In the genomic region with DNA sequence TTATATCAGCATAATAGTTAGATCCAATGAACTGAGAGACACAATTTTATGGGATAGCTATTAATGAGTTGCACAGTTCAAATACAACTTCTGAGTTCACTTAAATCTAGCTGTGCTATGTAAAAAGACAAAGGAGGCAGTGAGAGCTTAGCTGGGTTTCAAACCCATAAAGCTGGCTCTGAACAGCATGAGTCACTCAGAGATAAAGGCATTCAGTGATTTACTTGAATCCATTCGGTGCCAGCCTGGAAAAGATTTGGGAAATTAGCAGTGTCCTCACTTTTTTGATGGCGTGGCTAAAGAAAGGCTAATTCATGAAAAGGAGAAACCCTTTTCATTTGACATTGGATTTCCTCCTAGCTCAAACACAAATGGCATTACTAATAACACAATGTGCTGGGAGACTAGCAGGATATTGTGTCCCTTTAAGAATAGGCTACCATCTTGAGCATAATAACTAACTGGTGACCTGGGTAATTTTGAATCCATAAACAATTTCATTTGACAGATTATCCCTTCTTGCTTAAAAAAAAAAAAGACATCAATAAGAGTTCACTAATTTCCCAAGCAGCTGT, we compare ENCODE assay signal across 20 cellular contexts.
DNase-seq lines count a peak whose midpoint lies in the region; ATAC-seq, FAIRE-seq and TF ChIP-seq lines count a peak whose summit lies in the region.
"Had no signal": no experiment of that assay in that cellular context is flagged by ENCODE, and none has a peak within 500 bp of the region (broad histone marks: within the 10 kb centered on the region; RNA-seq: fewer than 3 reads in every experiment).

No MANE protein-coding gene starts in this region.

- POLR2A ChIA-PET in endothelial cell of umbilical vein (lab: Charles Lee), result interaction anchor here (0.6 to 1.7 kb wide), 4 partner anchors 12 to 121 kb away, joined by 3 to 5 read pairs (median 3); no protein-coding TSS in a partner anchor
- POLR2A ChIA-PET in naive thymus-derived CD4-positive, alpha-beta T cell (lab: Charles Lee), result no interaction called here

- no peaks in the 10 kb centered on the region for H4K20me1 ChIP-seq in endothelial cell of umbilical vein (replicated peaks; ENCODE audit: control insufficient read depth, extremely low read depth, insufficient read depth, low read length)

- WGBS in ovary, 3 donors, result 78 to 82% (median 80%) methylated on average over 2 of the region's 2 CpGs

- no peak for ATAC-seq in GM18867 (IDR thresholded peaks at IDR 0.05; ENCODE audit: unreplicated experiment)
- no peak for ATAC-seq in naive thymus-derived CD4-positive, alpha-beta T cell
- ATAC-seq: foreskin keratinocyte had no signal

- FAIRE-seq in endothelial cell of umbilical vein (lab: Jason Lieb, UNC), result no peak
- FAIRE-seq: G401.6 had no signal

- peaks cover 2% of the 10 kb centered on the region for H3K36me3 Mint-ChIP-seq in neural crest cell (ENCODE audit: low read depth)
- H3K36me3 Mint-ChIP-seq in naive thymus-derived CD4-positive, alpha-beta T cell, result no peaks in the 10 kb centered on the region

- H3K79me2 ChIP-seq in endothelial cell of umbilical vein (ENCODE audit: control insufficient read depth, insufficient read depth, low read length), result no peaks in the 10 kb centered on the region

- TF ChIP-seq POLR2A in endothelial cell of umbilical vein (IDR thresholded peaks at IDR 0.05; ENCODE audit: low read depth, low read length) (no peak), ovary (IDR thresholded peaks at IDR 0.05) (no peak)

- H3K4me3 ChIP-seq in endothelial cell of umbilical vein (replicated peaks in 1 of 3; ENCODE audit: insufficient read depth in 1 of 3, low read depth in 1 of 3, low read length in 3 of 3) (no peak overlapping the region), ovary (no peak overlapping the region)
- H3K4me3 ChIP-seq in naive thymus-derived CD4-positive, alpha-beta T cell (ENCODE audit: low read length), result no peak overlapping the region
- H3K4me3 ChIP-seq: adrenal gland, lung had no signal

- no peaks in the 10 kb centered on the region for H3K36me3 ChIP-seq in endothelial cell of umbilical vein (ENCODE audit: control insufficient read depth in 2 of 2, extremely low read depth in 1 of 2, insufficient read depth in 2 of 2, low read length in 2 of 2)
- H3K36me3 ChIP-seq in ovary, result no peaks in the 10 kb centered on the region
- no peaks in the 10 kb centered on the region for H3K36me3 ChIP-seq in naive thymus-derived CD4-positive, alpha-beta T cell (ENCODE audit: control insufficient read depth in 2 of 3, insufficient read depth in 3 of 3, low read length in 3 of 3)
- H3K36me3 ChIP-seq: adrenal gland had no signal

- H3K27me3 ChIP-seq in endothelial cell of umbilical vein (ENCODE audit: control insufficient read depth in 2 of 2, insufficient read depth in 2 of 2, low read length in 2 of 2), result no peaks in the 10 kb centered on the region
- no peaks in the 10 kb centered on the region for H3K27me3 ChIP-seq in ovary
- no peaks in the 10 kb centered on the region for H3K27me3 ChIP-seq in naive thymus-derived CD4-positive, alpha-beta T cell (ENCODE audit: control insufficient read depth in 2 of 2, insufficient read depth in 2 of 2, low read length in 2 of 2)
- H3K27me3 ChIP-seq: adrenal gland, foreskin keratinocyte had no signal

- intact Hi-C loops in endothelial cell of umbilical vein (cut with micrococcal nuclease), result loop anchor here (1.0 to 2.0 kb wide), 3 partner anchors 13 to 36 kb away; no protein-coding TSS in a partner anchor
- intact Hi-C loops in ovary (cut with DNase I), result no loop called here
- intact Hi-C loops in naive thymus-derived CD4-positive, alpha-beta T cell (cut with micrococcal nuclease), result no loop called here

- H3K4me1 ChIP-seq in endothelial cell of umbilical vein (ENCODE audit: control insufficient read depth, extremely low read depth, insufficient read depth, low read length), result peaks cover 51% of the 10 kb centered on the region
- no peaks in the 10 kb centered on the region for H3K4me1 ChIP-seq in ovary (ENCODE audit: insufficient read depth)
- H3K4me1 ChIP-seq in naive thymus-derived CD4-positive, alpha-beta T cell (ENCODE audit: control insufficient read depth in 2 of 2, insufficient read depth in 2 of 2, low read length in 2 of 2), result no peaks in the 10 kb centered on the region

- H3K4me1 Mint-ChIP-seq in neural crest cell, result peaks cover 63% of the 10 kb centered on the region
- peaks cover 0 to 12% (median 0%) of the 10 kb centered on the region in 7 donors for H3K4me1 Mint-ChIP-seq in naive thymus-derived CD4-positive, alpha-beta T cell

- H3K27ac ChIP-seq in endothelial cell of umbilical vein (ENCODE audit: insufficient read depth, low read depth, low read length) (peak overlapping the region; percentile 40), ovary (no peak overlapping the region)
- no peak overlapping the region for H3K27ac ChIP-seq in naive thymus-derived CD4-positive, alpha-beta T cell (ENCODE audit: low read depth, low read length)

- TF ChIP-seq CTCF in endothelial cell of umbilical vein (IDR thresholded peaks at IDR 0.05; ENCODE audit: extremely low read depth in 1 of 2, insufficient read depth in 1 of 2, low read depth in 1 of 2, low read length in 2 of 2) (no peak), neural crest cell (conservative IDR thresholded peaks at IDR 0.05) (no peak), ovary (IDR thresholded peaks at IDR 0.05) (no peak)

- no peak overlapping the region for H3K9ac ChIP-seq in endothelial cell of umbilical vein (replicated peaks; ENCODE audit: extremely low read depth, insufficient read depth, low read length)

- peak overlapping the region; percentile 31 for H2AFZ ChIP-seq in endothelial cell of umbilical vein (ENCODE audit: low read depth, low read length)

- dilution Hi-C loops in endothelial cell of umbilical vein (cut with MboI; ENCODE audit: extremely low pct_ligation_motif_present, low sequenced_read_pairs), result no loop called here

- peaks cover 8% of the 10 kb centered on the region for H3K9me3 Mint-ChIP-seq in neural crest cell
- no peaks in the 10 kb centered on the region for H3K9me3 Mint-ChIP-seq in naive thymus-derived CD4-positive, alpha-beta T cell
- H3K9me3 Mint-ChIP-seq: T-helper 1 cell treated with Interleukin-12 subunit alpha and Interleukin-12 subunit beta and Interleukin-4 antibody, amounts not matched to agents 30 μg/mL and 1 μg/mL, for 36 hours had no signal

- no peaks in the 10 kb centered on the region for H3K27me3 Mint-ChIP-seq in neural crest cell (ENCODE audit: low read depth)
- H3K27me3 Mint-ChIP-seq in naive thymus-derived CD4-positive, alpha-beta T cell, result peaks cover 0 to 7% (median 2%) of the 10 kb centered on the region in 5 donors

- H3K9me1 ChIP-seq in endothelial cell of umbilical vein (replicated peaks; ENCODE audit: control insufficient read depth, extremely low read depth, insufficient read depth, low read length), result no peaks in the 10 kb centered on the region

- CTCF ChIA-PET in endothelial cell of umbilical vein (lab: Charles Lee), result interaction anchor here (1.0 to 3.1 kb wide), 6 partner anchors 32 to 126 kb away, joined by 3 to 17 read pairs (median 5); no protein-coding TSS in a partner anchor
- CTCF ChIA-PET in naive thymus-derived CD4-positive, alpha-beta T cell (lab: Charles Lee), result no interaction called here

- H3K9me3 ChIP-seq in endothelial cell of umbilical vein (replicated peaks; ENCODE audit: control insufficient read depth, insufficient read depth, low read length) (no peaks in the 10 kb centered on the region), ovary (no peaks in the 10 kb centered on the region)
- H3K9me3 ChIP-seq in naive thymus-derived CD4-positive, alpha-beta T cell (ENCODE audit: control insufficient read depth in 2 of 3, low read length in 3 of 3), result no peaks in the 10 kb centered on the region
- H3K9me3 ChIP-seq: adrenal gland had no signal

- peak overlapping the region; percentile 97 for H3K27ac Mint-ChIP-seq in neural crest cell (ENCODE audit: unreplicated experiment)
- no peak overlapping the region for H3K27ac Mint-ChIP-seq in naive thymus-derived CD4-positive, alpha-beta T cell
- H3K27ac Mint-ChIP-seq: activated T-helper 2 cell treated with anti-CD3 and anti-CD28 coated beads, Interferon-gamma antibody, Interleukin-2, Interleukin-4, amounts not matched to agents 10 μg/mL and 5 μg/mL and 100 μg/mL, durations not matched to agents 14 hours and 24 hours and 36 hours; T-helper 1 cell treated with Interleukin-12 subunit alpha and Interleukin-12 subunit beta and Interleukin-4 antibody, amounts not matched to agents 30 μg/mL and 1 μg/mL, for 36 hours had no signal

- BruUV-seq in endothelial cell of umbilical vein (replicated peaks; lab: Mats Ljungman, UMichigan), result no TSS peak

- H3K4me3 Mint-ChIP-seq in neural crest cell, result no peak overlapping the region
- no peak overlapping the region for H3K4me3 Mint-ChIP-seq in naive thymus-derived CD4-positive, alpha-beta T cell
- H3K4me3 Mint-ChIP-seq: T-helper 1 cell treated with Interleukin-12 subunit alpha and Interleukin-12 subunit beta and Interleukin-4 antibody, amounts not matched to agents 30 μg/mL and 1 μg/mL, for 36 hours had no signal

- H3K4me2 ChIP-seq in endothelial cell of umbilical vein (ENCODE audit: insufficient read depth, low read length), result peak overlapping the region; percentile 13

- TF ChIP-seq EP300 in ovary (IDR thresholded peaks at IDR 0.05), result no peak

- DNase-seq in COLO829 (ENCODE audit: low spot score), result peak; percentile 84
- peak; percentile 54 for DNase-seq in LoVo (ENCODE audit: low spot score)
- peak; percentile 49 for DNase-seq in endothelial cell of umbilical vein (ENCODE audit: low read depth, low spot score)
- DNase-seq in neural crest cell (ENCODE audit: low read depth, low spot score), result no peak
- DNase-seq in ovary, result no peak
- no peak for DNase-seq in SKM-1 (lab: John Stamatoyannopoulos, UW; ENCODE audit: unreplicated experiment)
- no peak for DNase-seq in naive thymus-derived CD4-positive, alpha-beta T cell
- DNase-seq: ACHN; activated CD4-positive, CD25-positive, alpha-beta regulatory T cell; foreskin keratinocyte; NCI-H2029 treated with DMSO at 0.1 percent for 48 hours; NCI-H526; stimulated activated CD4-positive, alpha-beta T cell treated with anti-CD3 and anti-CD28 coated beads, Interleukin-12 subunit alpha, Interleukin-12 subunit beta, amount 100 ng/mL, for 4 hours; stimulated activated naive CD8-positive, alpha-beta T cell treated with anti-CD3 and anti-CD28 coated beads, Interleukin-15, Interleukin-2, amounts not matched to agents 100 U/mL and 50 U/mL, for 24 hours had no signal

TF ChIP-seq in endothelial cell of umbilical vein, 7 proteins besides CTCF, POLR2A, EP300 and RAD21 (continues in another document):
- TF ChIP-seq, protein P1, sequence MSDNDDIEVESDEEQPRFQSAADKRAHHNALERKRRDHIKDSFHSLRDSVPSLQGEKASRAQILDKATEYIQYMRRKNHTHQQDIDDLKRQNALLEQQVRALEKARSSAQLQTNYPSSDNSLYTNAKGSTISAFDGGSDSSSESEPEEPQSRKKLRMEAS (IDR thresholded peaks at IDR 0.05; ENCODE audit: insufficient read depth, insufficient read length), result no peak
- TF ChIP-seq MYC (IDR thresholded peaks at IDR 0.05; ENCODE audit: low read depth, low read length), result no peak
- no peak for TF ChIP-seq POLR2AphosphoS5 (IDR thresholded peaks at IDR 0.05; ENCODE audit: insufficient read depth, low read depth, low read length)
- no peak for TF ChIP-seq EZH2 (IDR thresholded peaks at IDR 0.05; ENCODE audit: borderline replicate concordance, low read depth, low read length, severe bottlenecking)
- TF ChIP-seq GATA2 (IDR thresholded peaks at IDR 0.05; ENCODE audit: insufficient read depth, insufficient read length, low read depth, low read length), result no peak

Comparison
In these comparisons a context has a peak if more than half of its experiments do, and no peak if none do; other contexts are left out.
1. DNase-seq: peak in COLO829 (single experiment), LoVo (single experiment) and endothelial cell of umbilical vein (single experiment); none in neural crest cell (single experiment), ovary (0 of 5), SKM-1 (single experiment) and naive thymus-derived CD4-positive, alpha-beta T cell (0 of 9).